Comparison of ENCODE assay signal across 31 cellular contexts in the genomic region with DNA sequence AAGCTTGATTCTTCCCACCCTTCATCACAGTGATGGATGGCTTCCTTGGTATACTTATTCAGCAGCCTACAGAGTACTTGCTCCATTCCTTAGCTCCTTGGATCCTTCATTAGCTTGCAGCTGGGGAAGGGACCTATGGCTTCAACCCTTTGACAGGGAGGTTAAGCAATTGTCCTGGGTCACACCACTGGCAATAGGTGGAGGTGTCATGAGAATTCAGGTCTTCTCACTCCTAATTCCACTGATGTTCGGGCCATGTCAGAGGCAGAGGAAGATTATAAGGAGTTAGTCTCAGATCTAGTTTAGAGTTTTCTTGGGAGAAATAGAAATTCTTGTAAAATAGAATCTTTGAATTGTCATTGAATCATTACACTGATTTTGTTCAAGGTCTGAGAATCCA. TPM values are rescaled to one million over a fixed set of nuclear protein-coding genes. Genes with fewer than 3 reads are reported as not detected.
"Had no signal": no experiment of that assay in that cellular context is flagged by ENCODE, and none has a peak within 500 bp of the region (broad histone marks: within the 10 kb centered on the region; RNA-seq: fewer than 3 reads in every experiment).

No MANE protein-coding gene starts in this region.

- H3K4me3 ChIP-seq: coronary artery, dorsolateral prefrontal cortex, esophagus muscularis mucosa, gastroesophageal sphincter, heart right ventricle had no signal

- ATAC-seq: activated CD4-positive, CD25-positive, alpha-beta regulatory T cell treated with anti-CD3 and anti-CD28 coated beads, Interleukin-2, amount 50 U/mL, for 24 hours; activated CD8-positive, alpha-beta T cell treated with anti-CD3 and anti-CD28 coated beads for 36 hours; activated T-cell treated with anti-CD3 and anti-CD28 coated beads, Interleukin-2, amount 50 U/mL, for 4 hours; activated T-helper 17 cell treated with anti-CD3 and anti-CD28 coated beads, Interleukin-2, amount 50 U/mL, for 72 hours; foreskin keratinocyte; gastroesophageal sphincter; heart right ventricle; T-helper 17 cell had no signal

- H3K36me3 ChIP-seq: brain microvascular endothelial cell, esophagus muscularis mucosa, heart right ventricle had no signal

- DNase-seq: activated B cell treated with CpG ODN at 0.5 μM for 24 hours; activated CD4-positive, alpha-beta T cell treated with anti-CD3 and anti-CD28 coated beads for 48 hours; activated CD4-positive, alpha-beta T cell treated with anti-CD3 and anti-CD28 coated beads, Interleukin-2, amount 50 U/mL, for 1 hour; activated CD4-positive, alpha-beta T cell treated with anti-CD3 and anti-CD28 coated beads, Interleukin-2, amount 50 U/mL, for 48 hours; activated CD8-positive, alpha-beta memory T cell treated with anti-CD3 and anti-CD28 coated beads for 24 hours; activated CD8-positive, alpha-beta T cell treated with anti-CD3 and anti-CD28 coated beads for 36 hours; activated effector memory CD4-positive, alpha-beta T cell treated with Interleukin-2 at 50 U/mL for 16 hours; activated gamma-delta T cell treated with Interleukin-2 at 50 U/mL for 16 hours; activated naive CD4-positive, alpha-beta T cell treated with anti-CD3 and anti-CD28 coated beads, Interleukin-2, amount 50 U/mL, for 16 hours; activated naive CD4-positive, alpha-beta T cell treated with Interleukin-2 at 50 U/mL for 16 hours; activated T-cell treated with anti-CD3 and anti-CD28 coated beads, Interleukin-2, amount 50 U/mL, for 4 hours; amniotic stem cell; anterior cingulate cortex; brain microvascular endothelial cell; dorsolateral prefrontal cortex; effector memory CD4-positive, alpha-beta T cell; endodermal cell; erythroblast; foreskin keratinocyte; heart right ventricle; T-helper 1 cell; T-helper 17 cell had no signal

- H3K9me3 ChIP-seq: esophagus muscularis mucosa, gastroesophageal sphincter, heart right ventricle had no signal

- FAIRE-seq: astrocyte, bronchial epithelial cell had no signal

- H3K4me1 ChIP-seq: foreskin keratinocyte had no signal

- H3K27ac ChIP-seq: brain microvascular endothelial cell, coronary artery, dorsolateral prefrontal cortex, esophagus muscularis mucosa, foreskin keratinocyte, gastroesophageal sphincter, heart right ventricle, VCaP had no signal

- H3K27me3 ChIP-seq: brain microvascular endothelial cell, esophagus muscularis mucosa, foreskin keratinocyte, gastroesophageal sphincter, heart right ventricle had no signal

RNA-seq across cellular contexts. Expression of a gene that starts 24.5 kb away (rescaled TPM):
- total RNA-seq: activated B cell treated with CpG ODN at 0.5 μM for 24 hours; activated CD8-positive, alpha-beta T cell treated with anti-CD3 and anti-CD28 coated beads for 36 hours; activated T-helper 17 cell treated with anti-CD3 and anti-CD28 coated beads, Interleukin-2, amount 50 U/mL, for 72 hours had no signal

RNA-seq across cellular contexts. Expression of a gene that starts 55.4 kb away (rescaled TPM):
- total RNA-seq: cerebellum had no signal
